In genomic region chr14:99072433-99072832, GRCh38 we compare ENCODE assay signal across 3 cellular contexts.
TF ChIP-seq lines count a peak whose summit lies in the region.

No MANE protein-coding gene starts in this region.

TF ChIP-seq in IMR-90, 13 proteins besides CTCF, POLR2A, EP300 and RAD21:
- TF ChIP-seq BHLHE40 (IDR thresholded peaks at IDR 0.05; ENCODE audit: low read depth, low read length) (no peak), CEBPB (IDR thresholded peaks at IDR 0.05; ENCODE audit: low read depth, low read length) (no peak), MAFK (IDR thresholded peaks at IDR 0.05; ENCODE audit: low read depth, low read length) (no peak), RCOR1 (IDR thresholded peaks at IDR 0.05; ENCODE audit: insufficient replicate concordance, low read length) (no peak), RFX5 (IDR thresholded peaks at IDR 0.05; ENCODE audit: low read depth, low read length) (no peak), MAZ (IDR thresholded peaks at IDR 0.05; ENCODE audit: borderline replicate concordance, low read depth, low read length) (no peak), MXI1 (IDR thresholded peaks at IDR 0.05; ENCODE audit: borderline replicate concordance, low read depth, low read length) (no peak), SMC3 (IDR thresholded peaks at IDR 0.05; ENCODE audit: low read depth, low read length) (no peak)
- TF ChIP-seq, protein P1, sequence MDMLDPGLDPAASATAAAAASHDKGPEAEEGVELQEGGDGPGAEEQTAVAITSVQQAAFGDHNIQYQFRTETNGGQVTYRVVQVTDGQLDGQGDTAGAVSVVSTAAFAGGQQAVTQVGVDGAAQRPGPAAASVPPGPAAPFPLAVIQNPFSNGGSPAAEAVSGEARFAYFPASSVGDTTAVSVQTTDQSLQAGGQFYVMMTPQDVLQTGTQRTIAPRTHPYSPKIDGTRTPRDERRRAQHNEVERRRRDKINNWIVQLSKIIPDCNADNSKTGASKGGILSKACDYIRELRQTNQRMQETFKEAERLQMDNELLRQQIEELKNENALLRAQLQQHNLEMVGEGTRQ (IDR thresholded peaks at IDR 0.05; ENCODE audit: low read depth, low read length): no peak

TF ChIP-seq in H1, 55 proteins besides CTCF, POLR2A, EP300 and RAD21:
- TF ChIP-seq SAP30 (IDR thresholded peaks at IDR 0.05; ENCODE audit: insufficient read depth, insufficient replicate concordance, low read length) (no peak), TAF1 (IDR thresholded peaks at IDR 0.05; ENCODE audit: low read depth, low read length) (no peak), GTF2F1 (IDR thresholded peaks at IDR 0.05; ENCODE audit: borderline replicate concordance, low read depth, low read length) (no peak), JUND (IDR thresholded peaks at IDR 0.05; ENCODE audit: low read length) (no peak), SP4 (IDR thresholded peaks at IDR 0.05; ENCODE audit: low read length) (no peak)

TF ChIP-seq in WTC11, 78 proteins besides CTCF, POLR2A, EP300 and RAD21:
- TF ChIP-seq JUN (CRISPR knock-in tag; IDR thresholded peaks at IDR 0.05) (no peak), ESRRA (CRISPR knock-in tag; IDR thresholded peaks at IDR 0.05; ENCODE audit: borderline replicate concordance) (no peak)
TF ChIP-seq in WTC11: peak in this region for 0.
